In genomic region chr2:10329584-10329879, GRCh38 we compare ENCODE assay signal across 11 cellular contexts. TPM values are rescaled to one million over a fixed set of nuclear protein-coding genes. Genes with fewer than 3 reads are reported as not detected.
A peak's percentile ranks its signal among the peaks of the same experiment; 100 is the strongest.
DNase-seq lines count a peak whose midpoint lies in the region; TF ChIP-seq lines count a peak whose summit lies in the region.
"Had no signal": no experiment of that assay in that cellular context is flagged by ENCODE, and none has a peak within 500 bp of the region (broad histone marks: within the 10 kb centered on the region; RNA-seq: fewer than 3 reads in every experiment).

No MANE protein-coding gene starts in this region.

- intact Hi-C loops in Calu3 (cut with micrococcal nuclease; ENCODE audit: unreplicated experiment) (no loop called here), A673 (cut with micrococcal nuclease; ENCODE audit: unreplicated experiment) (no loop called here)

- peaks cover 21% of the 10 kb centered on the region for H3K36me3 Mint-ChIP-seq in Calu3 (ENCODE audit: insufficient read depth, unreplicated experiment)

- TF ChIP-seq CTCF in Calu3 (IDR thresholded peaks at IDR 0.05; ENCODE audit: unreplicated experiment), result no peak
- no peak for TF ChIP-seq CTCF in Peyer's patch (IDR thresholded peaks at IDR 0.05)
- TF ChIP-seq CTCF in neutrophil (IDR thresholded peaks at IDR 0.05), result no peak
- TF ChIP-seq CTCF in A673 (conservative IDR thresholded peaks at IDR 0.05; ENCODE audit: low read depth, low read length), result no peak

- no peaks in the 10 kb centered on the region for H3K36me3 ChIP-seq in Peyer's patch
- no peaks in the 10 kb centered on the region for H3K36me3 ChIP-seq in effector memory CD4-positive, alpha-beta T cell (ENCODE audit: control insufficient read depth, insufficient read depth, low read length)
- H3K36me3 ChIP-seq in neutrophil, result no peaks in the 10 kb centered on the region
- no peaks in the 10 kb centered on the region for H3K36me3 ChIP-seq in A673 (ENCODE audit: insufficient read depth, low read length, poor library complexity, severe bottlenecking)
- H3K36me3 ChIP-seq: right atrium auricular region had no signal

- peaks cover 86% of the 10 kb centered on the region for H3K4me1 Mint-ChIP-seq in Calu3 (ENCODE audit: low read depth, unreplicated experiment)

- CTCF ChIA-PET in Calu3 (lab: Charles Lee) (interaction anchor here (0.8 kb wide), 2 partner anchors 19 to 80 kb away, joined by 3 read pairs; no protein-coding TSS in a partner anchor), A673 (lab: Charles Lee) (no interaction called here)

- peak overlapping the region; percentile 77 for H3K4me3 Mint-ChIP-seq in Calu3 (ENCODE audit: low read depth, unreplicated experiment)

- H3K27ac ChIP-seq in Peyer's patch (peak overlapping the region; percentile 69 to 86 (median 84)), neutrophil (peak overlapping the region; percentile 93), A673 (ENCODE audit: low read depth, low read length, poor library complexity, severe bottlenecking) (no peak overlapping the region)
- H3K27ac ChIP-seq in effector memory CD4-positive, alpha-beta T cell (ENCODE audit: insufficient read depth, low read length, poor library complexity, severe bottlenecking), result peak overlapping the region; percentile 86

- no peaks in the 10 kb centered on the region for H3K9me3 Mint-ChIP-seq in Calu3 (ENCODE audit: low read depth, unreplicated experiment)

- peak overlapping the region in 1 of 4 donors; percentile 21 for H3K4me3 ChIP-seq in Peyer's patch
- peak overlapping the region; percentile 64 for H3K4me3 ChIP-seq in effector memory CD4-positive, alpha-beta T cell (ENCODE audit: insufficient read depth, low read depth, low read length, poor library complexity, severe bottlenecking)
- H3K4me3 ChIP-seq in neutrophil (ENCODE audit: low read depth in 1 of 2, low read length in 1 of 2), result no peak overlapping the region
- no peak overlapping the region for H3K4me3 ChIP-seq in A673 (ENCODE audit: low read depth, low read length, poor library complexity, severe bottlenecking)

- peaks cover 13 to 76% (median 37%) of the 10 kb centered on the region in 4 donors for H3K4me1 ChIP-seq in Peyer's patch
- H3K4me1 ChIP-seq in effector memory CD4-positive, alpha-beta T cell (ENCODE audit: control insufficient read depth, insufficient read depth, low read length, poor library complexity, severe bottlenecking), result peaks cover 36% of the 10 kb centered on the region
- H3K4me1 ChIP-seq in neutrophil (ENCODE audit: control insufficient read depth in 1 of 2, insufficient read depth in 1 of 2, low read depth in 1 of 2, low read length in 1 of 2), result peaks cover 59 to 64% of the 10 kb centered on the region in 2 experiments
- peaks cover 25% of the 10 kb centered on the region for H3K4me1 ChIP-seq in A673 (ENCODE audit: insufficient read depth, low read length, poor library complexity, severe bottlenecking)

- H3K27me3 ChIP-seq in Peyer's patch (no peaks in the 10 kb centered on the region), neutrophil (no peaks in the 10 kb centered on the region), A673 (replicated peaks; ENCODE audit: insufficient read depth, low read depth, low read length, poor library complexity) (no peaks in the 10 kb centered on the region)
- no peaks in the 10 kb centered on the region for H3K27me3 ChIP-seq in effector memory CD4-positive, alpha-beta T cell (replicated peaks; ENCODE audit: control insufficient read depth, insufficient read depth, low read length, poor library complexity, severe bottlenecking)
- H3K27me3 ChIP-seq: right atrium auricular region had no signal

- H3K9me3 ChIP-seq in Peyer's patch (no peaks in the 10 kb centered on the region), neutrophil (no peaks in the 10 kb centered on the region), A673 (ENCODE audit: low read depth, low read length, poor library complexity, severe bottlenecking) (no peaks in the 10 kb centered on the region)
- no peaks in the 10 kb centered on the region for H3K9me3 ChIP-seq in effector memory CD4-positive, alpha-beta T cell (ENCODE audit: control insufficient read depth, low read length)
- H3K9me3 ChIP-seq: right atrium auricular region had no signal

- BruUV-seq in Calu3 (replicated peaks; lab: Mats Ljungman, UMichigan) (no TSS peak), A673 (replicated peaks; lab: Mats Ljungman, UMichigan) (no TSS peak)

- POLR2A ChIA-PET in A673 (lab: Charles Lee; ENCODE audit: low non-redundant PET), result no interaction called here

- no peak for DNase-seq in Calu3
- no peak for DNase-seq in Peyer's patch
- DNase-seq in effector memory CD4-positive, alpha-beta T cell, result no peak
- no peak for DNase-seq in A673 (ENCODE audit: low spot score)
- no peak for DNase-seq in DMS 273 treated with DMSO at 0.1 percent for 48 hours (lab: John Stamatoyannopoulos, UW)
- no peak for DNase-seq in activated gamma-delta T cell (lab: John Stamatoyannopoulos, UW)
- DNase-seq in ecto neural progenitor cell (ENCODE audit: low spot score), result no peak
- DNase-seq: DMS53, NCI-H187 treated with DMSO at 0.1 percent for 48 hours had no signal

- TF ChIP-seq POLR2A in Peyer's patch (IDR thresholded peaks at IDR 0.05), result no peak

- H3K27me3 Mint-ChIP-seq in Calu3 (ENCODE audit: unreplicated experiment), result no peaks in the 10 kb centered on the region

- no peak overlapping the region for H3K27ac Mint-ChIP-seq in Calu3 (ENCODE audit: unreplicated experiment)

RNA-seq across cellular contexts. Expression of gene HPCAL1, which starts 26.8 kb away (rescaled TPM):
- 34.0 and 35.1 TPM in 2 replicates for total RNA-seq in Calu3 (2022)
- 100 to 1,000 TPM; 123 to 270 (median 156) TPM for total RNA-seq in Peyer's patch
- total RNA-seq in A673 (2021), result 9.7 and 10.6 TPM in 2 replicates
